Comparison of ENCODE assay signal across 19 cellular contexts in genomic region chr22:48866906-48867597, GRCh38.
DNase-seq lines count a peak whose midpoint lies in the region; ATAC-seq and TF ChIP-seq lines count a peak whose summit lies in the region.
"Had no signal": no experiment of that assay in that cellular context is flagged by ENCODE, and none has a peak within 500 bp of the region (broad histone marks: within the 10 kb centered on the region; RNA-seq: fewer than 3 reads in every experiment).

No MANE protein-coding gene starts in this region.

- no peaks in the 10 kb centered on the region for H3K9me3 ChIP-seq in hepatocyte (ENCODE audit: low read depth)
- H3K9me3 ChIP-seq: Caco-2 had no signal

- peaks cover 9% of the 10 kb centered on the region for H3K9me3 Mint-ChIP-seq in WTC11
- peaks cover 4% of the 10 kb centered on the region for H3K9me3 Mint-ChIP-seq in activated T-cell treated with anti-CD3 and anti-CD28 coated beads, Interleukin-2, amount 50 U/mL, for 4 hours

- POLR2A ChIA-PET in WTC11 (lab: Charles Lee): no interaction called here

- no peak overlapping the region for H3K4me3 ChIP-seq in hepatocyte
- H3K4me3 ChIP-seq in H7 (ENCODE audit: insufficient read depth, low read depth, low read length): no peak overlapping the region

- H3K27ac ChIP-seq in C4-2B (peak overlapping the region; percentile 76), hepatocyte (no peak overlapping the region)

- no peak for TF ChIP-seq CTCF in C4-2B (conservative IDR thresholded peaks at IDR 0.05)
- no peak for TF ChIP-seq CTCF in WTC11 (IDR thresholded peaks at IDR 0.05)
- TF ChIP-seq CTCF in hepatocyte (IDR thresholded peaks at IDR 0.05; ENCODE audit: poor library complexity): no peak

- no peak overlapping the region for H2AFZ ChIP-seq in hepatocyte

- H3K27me3 ChIP-seq in hepatocyte (no peaks in the 10 kb centered on the region), H7 (ENCODE audit: control insufficient read depth, insufficient read depth, low read length) (no peaks in the 10 kb centered on the region)

- H4K20me1 ChIP-seq in hepatocyte (ENCODE audit: insufficient read depth, poor library complexity, severe bottlenecking): no peaks in the 10 kb centered on the region

- H3K79me2 ChIP-seq in hepatocyte: no peaks in the 10 kb centered on the region

- H3K4me3 Mint-ChIP-seq in WTC11: no peak overlapping the region
- no peak overlapping the region for H3K4me3 Mint-ChIP-seq in activated T-cell treated with anti-CD3 and anti-CD28 coated beads, Interleukin-2, amount 50 U/mL, for 4 hours

- H3K4me1 Mint-ChIP-seq in WTC11: peaks cover 7% of the 10 kb centered on the region; the same call in 1 of the 2 replicates
- no peaks in the 10 kb centered on the region for H3K4me1 Mint-ChIP-seq in activated T-cell treated with anti-CD3 and anti-CD28 coated beads, Interleukin-2, amount 50 U/mL, for 4 hours (ENCODE audit: low read depth)

- H3K9me2 ChIP-seq in hepatocyte (replicated peaks; ENCODE audit: insufficient read depth): no peaks in the 10 kb centered on the region

- H3K27me3 Mint-ChIP-seq in WTC11 (ENCODE audit: low read depth): no peaks in the 10 kb centered on the region; the same call in 1 of the 2 replicates
- H3K27me3 Mint-ChIP-seq in activated T-cell treated with anti-CD3 and anti-CD28 coated beads, Interleukin-2, amount 50 U/mL, for 4 hours (ENCODE audit: low read depth): no peaks in the 10 kb centered on the region

- DNase-seq in WTC11 (ENCODE audit: low spot score) (no peak), left ventricle myocardium superior (peak; percentile 47), sciatic nerve (ENCODE audit: low spot score) (peak; percentile 34), hepatocyte (ENCODE audit: low spot score) (no peak), inferior parietal cortex (ENCODE audit: extremely low spot score) (no peak), H7 (no peak)
- DNase-seq in activated T-cell treated with anti-CD3 and anti-CD28 coated beads, Interleukin-2, amount 50 U/mL, for 4 hours: no peak
- DNase-seq: ACHN, AML-193, DMS153, GOT3, KBM-7, NCI-H1436 treated with DMSO at 0.1 percent for 48 hours, NCI-H2081, NCI-H748 treated with DMSO at 0.1 percent for 48 hours, OCI-M1, RPMI8226 had no signal

- WGBS in hepatocyte (ENCODE audit: low lambda C conversion rate, missing lambda C conversion rate): 86% methylated on average over 22 of the region's 22 CpGs

- H3K4me2 ChIP-seq in hepatocyte: no peak overlapping the region

- peak overlapping the region; percentile 53; the same call in 1 of the 2 replicates for H3K27ac Mint-ChIP-seq in WTC11

- CTCF ChIA-PET in WTC11 (lab: Charles Lee): interaction anchor here (0.6 to 1.4 kb wide), 2 partner anchors 27 to 87 kb away, joined by 3 read pairs; no protein-coding TSS in a partner anchor

- 0 out of 2 replicates have a peak, but pooled peaks cover 3% of the 10 kb centered on the region for H3K36me3 Mint-ChIP-seq in WTC11
- H3K36me3 Mint-ChIP-seq in activated T-cell treated with anti-CD3 and anti-CD28 coated beads, Interleukin-2, amount 50 U/mL, for 4 hours (ENCODE audit: insufficient read depth): no peaks in the 10 kb centered on the region

- no peak for ATAC-seq in WTC11
- peak; percentile 77 for ATAC-seq in left ventricle myocardium superior
- no peak for ATAC-seq in sciatic nerve
- ATAC-seq in activated T-cell treated with anti-CD3 and anti-CD28 coated beads, Interleukin-2, amount 50 U/mL, for 4 hours: no peak

- H3K4me1 ChIP-seq in hepatocyte (ENCODE audit: insufficient read depth): no peaks in the 10 kb centered on the region
- H3K4me1 ChIP-seq: Caco-2 had no signal

- intact Hi-C loops in left ventricle myocardium superior (cut with micrococcal nuclease) (no loop called here), sciatic nerve (cut with DNase I) (no loop called here)

- H3K36me3 ChIP-seq in hepatocyte (replicated peaks; ENCODE audit: insufficient read depth, low read depth) (no peaks in the 10 kb centered on the region), H7 (replicated peaks; ENCODE audit: control insufficient read depth, insufficient read depth, low read length) (no peaks in the 10 kb centered on the region)

TF ChIP-seq in WTC11, 78 proteins besides CTCF, POLR2A, EP300 and RAD21:
- TF ChIP-seq PRDM15 (CRISPR knock-in tag; IDR thresholded peaks at IDR 0.05) (no peak), FOXP1 (CRISPR knock-in tag; IDR thresholded peaks at IDR 0.05; ENCODE audit: borderline replicate concordance) (no peak), AFF4 (CRISPR knock-in tag; IDR thresholded peaks at IDR 0.05; ENCODE audit: borderline replicate concordance) (no peak), HMGA2 (CRISPR knock-in tag; IDR thresholded peaks at IDR 0.05) (no peak)

Comparison
In these comparisons a context has a peak if more than half of its experiments do, and no peak if none do; other contexts are left out.
1. DNase-seq: peak in left ventricle myocardium superior (single experiment) and sciatic nerve (single experiment); none in WTC11 (single experiment), hepatocyte (single experiment), activated T-cell treated with anti-CD3 and anti-CD28 coated beads, Interleukin-2, amount 50 U/mL, for 4 hours (single experiment), inferior parietal cortex (single experiment) and H7 (single experiment).